In the genomic region with DNA sequence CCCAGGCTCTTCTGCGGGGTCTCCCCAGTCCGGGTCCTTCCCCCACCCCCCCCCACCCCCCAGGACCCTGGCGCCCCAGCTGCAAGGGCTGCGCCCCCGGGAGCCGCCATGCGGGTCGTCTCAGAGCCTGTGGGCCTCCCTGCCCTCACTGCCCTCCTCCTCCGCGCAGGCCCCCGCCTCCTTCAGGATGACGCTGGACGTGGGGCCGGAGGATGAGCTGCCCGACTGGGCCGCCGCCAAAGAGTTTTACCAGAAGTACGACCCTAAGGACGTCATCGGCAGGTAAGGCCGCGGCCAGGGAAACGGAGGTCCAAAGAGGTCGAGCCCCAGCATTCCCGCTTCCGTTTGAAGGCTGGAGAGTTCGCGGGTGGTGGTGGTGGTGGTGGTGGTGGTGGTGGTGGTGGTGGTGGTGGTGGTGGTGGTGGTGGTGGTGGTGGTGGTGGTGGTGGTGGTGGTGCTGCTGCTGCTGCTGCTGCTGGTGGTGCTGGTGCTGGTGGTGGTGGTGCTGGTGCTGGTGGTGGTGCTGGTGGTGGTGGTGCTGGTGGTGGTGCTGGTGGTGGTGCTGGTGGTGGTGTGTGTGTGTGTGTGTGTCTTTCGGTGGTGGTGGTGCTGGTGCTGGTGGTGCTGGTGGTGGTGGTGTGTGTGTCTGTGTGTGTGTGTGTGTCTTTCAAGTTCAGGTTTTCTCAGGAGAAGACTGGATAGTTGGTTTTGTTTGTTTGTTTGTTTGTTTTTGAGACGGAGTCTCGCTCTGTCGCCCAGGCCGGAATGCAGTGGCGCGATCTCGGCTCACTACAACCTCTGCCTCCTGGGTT, we compare ENCODE assay signal across 8 cellular contexts. TPM values are rescaled to one million over a fixed set of nuclear protein-coding genes. Genes with fewer than 3 reads are reported as not detected.
DNase-seq lines count a peak whose midpoint lies in the region; ATAC-seq and TF ChIP-seq lines count a peak whose summit lies in the region.

No MANE protein-coding gene starts in this region.

- TF ChIP-seq CTCF in CD14-positive monocyte (IDR thresholded peaks at IDR 0.05) = no peak
- TF ChIP-seq CTCF in adrenal gland (IDR thresholded peaks at IDR 0.05) = no peak

- DNase-seq in CD14-positive monocyte (ENCODE audit: low spot score) (no peak), NAMALWA (ENCODE audit: low spot score) (peak; percentile 26), adrenal gland (peak in 6 of 7 donors; percentile 58 to 76 (median 66)), iPS DF 6.9 (ENCODE audit: low read depth, low spot score) (no peak), skeletal muscle cell (ENCODE audit: low read depth) (peak; percentile 7), NCI-H187 treated with DMSO at 0.1 percent for 48 hours (lab: John Stamatoyannopoulos, UW) (no peak)

- WGBS in adrenal gland, 4 donors = 15 to 56% (median 22%) methylated on average over 10 to 36 of the region's 36 CpGs
- no CpG with 5 or more reads among the region's 36 CpGs for WGBS in iPS DF 6.9 (ENCODE audit: insufficient coverage, insufficient read length)

- H3K4me3 ChIP-seq in adrenal gland (peak overlapping the region in 2 of 4 donors; percentile 85 to 98), iPS DF 6.9 (ENCODE audit: low read length) (peak overlapping the region; percentile 55; the same call in 1 of the 2 replicates), skeletal muscle cell (ENCODE audit: low read depth, low read length) (peak overlapping the region; percentile 71)

- no peak for TF ChIP-seq POLR2A in adrenal gland (IDR thresholded peaks at IDR 0.05)

- intact Hi-C loops in CD14-positive monocyte (cut with micrococcal nuclease) (loop anchor here (2.0 to 5.0 kb wide), 3 partner anchors 14 to 47 kb away; a partner anchor contains a TSS), adrenal gland (cut with DNase I) (no loop called here)

- peak overlapping the region; percentile 92 to 93 for H3K4me3 Mint-ChIP-seq in CD14-positive monocyte

- no peaks in the 10 kb centered on the region for H3K27me3 ChIP-seq in adrenal gland
- H3K27me3 ChIP-seq in iPS DF 6.9 (ENCODE audit: control insufficient read depth, insufficient read depth, low read length) = no peaks in the 10 kb centered on the region

- peak overlapping the region; percentile 80 to 95 (median 82) for H3K27ac Mint-ChIP-seq in CD14-positive monocyte

- H3K9me3 Mint-ChIP-seq in CD14-positive monocyte = no peaks in the 10 kb centered on the region

- peak; percentile 14 for ATAC-seq in GM19397 (IDR thresholded peaks at IDR 0.05; ENCODE audit: unreplicated experiment)
- no peak for ATAC-seq in GM19467 (IDR thresholded peaks at IDR 0.05; ENCODE audit: unreplicated experiment)

- H3K27me3 Mint-ChIP-seq in CD14-positive monocyte (ENCODE audit: low read depth in 3 of 3) = no peaks in the 10 kb centered on the region

- H3K36me3 ChIP-seq in adrenal gland (replicated peaks in 1 of 2) = peaks cover 0 to 28% of the 10 kb centered on the region in 2 donors
- H3K36me3 ChIP-seq in iPS DF 6.9 (ENCODE audit: control insufficient read depth, insufficient read depth, low read length) = peaks cover 11% of the 10 kb centered on the region

- peak overlapping the region in 4 of 5 donors; percentile 46 to 93 (median 64) for H3K27ac ChIP-seq in adrenal gland
- H3K27ac ChIP-seq in iPS DF 6.9 (ENCODE audit: low read length) = no peak overlapping the region

- H3K9me3 ChIP-seq in adrenal gland (replicated peaks in 1 of 3) = no peaks in the 10 kb centered on the region
- no peaks in the 10 kb centered on the region for H3K9me3 ChIP-seq in iPS DF 6.9 (ENCODE audit: control insufficient read depth, insufficient read depth, low read length)

- H3K4me1 ChIP-seq in adrenal gland (replicated peaks in 1 of 2) (peaks cover 0 to 8% of the 10 kb centered on the region in 2 donors), iPS DF 6.9 (ENCODE audit: control insufficient read depth, insufficient read depth, low read length) (no peaks in the 10 kb centered on the region)

- H3K36me3 Mint-ChIP-seq in CD14-positive monocyte = peaks cover 37 to 54% of the 10 kb centered on the region in 2 donors

- peaks cover 27% of the 10 kb centered on the region for H3K4me1 Mint-ChIP-seq in CD14-positive monocyte

RNA-seq across cellular contexts. Expression of a gene that starts 0.6 kb away (rescaled TPM):
- 10 to 100 TPM; 45.4 to 54.2 TPM for polyA plus RNA-seq in CD14-positive monocyte
- total RNA-seq in adrenal gland = 10 to 100 TPM; 25.4 to 48.3 (median 35.1) TPM
- polyA plus RNA-seq in adrenal gland = 10 to 100 TPM; 18.7 to 82.8 (median 58.5) TPM

RNA-seq across cellular contexts. Expression of a gene that starts 13.0 kb away (rescaled TPM):
- 1 to 10 TPM; 2.4 to 3.5 TPM for polyA plus RNA-seq in CD14-positive monocyte
- 10 to 100 TPM in 2 of 8 donors, 1 to 10 TPM in 6; 2.3 to 12.8 (median 7.4) TPM for total RNA-seq in adrenal gland
- polyA plus RNA-seq in adrenal gland = 10 to 100 TPM in 2 of 3 donors, 1 to 10 TPM in 1; 6.3 to 37.6 (median 24.6) TPM

RNA-seq across cellular contexts. Expression of a gene that starts 13.3 kb away (rescaled TPM):
- polyA plus RNA-seq in CD14-positive monocyte = 10 to 100 TPM; 14.8 to 34.9 TPM
- 100 to 1,000 TPM in 7 of 8 donors, 10 to 100 TPM in 1; 86.9 to 164 (median 109) TPM for total RNA-seq in adrenal gland
- 100 to 1,000 TPM; 121 to 143 (median 137) TPM for polyA plus RNA-seq in adrenal gland

RNA-seq across cellular contexts. Expression of a gene that starts 38.2 kb away (rescaled TPM):
- under 1 TPM; 0.27 to 0.73 TPM for polyA plus RNA-seq in CD14-positive monocyte
- total RNA-seq in adrenal gland = 10 to 100 TPM; 19.5 to 27.0 (median 24.3) TPM
- polyA plus RNA-seq in adrenal gland = 10 to 100 TPM in 2 of 3 donors, 1 to 10 TPM in 1; 7.9 to 14.7 (median 13.6) TPM

RNA-seq across cellular contexts. Expression of a gene that starts 49.9 kb away (rescaled TPM):
- 1 to 10 TPM; 3.0 to 6.3 TPM for polyA plus RNA-seq in CD14-positive monocyte
- total RNA-seq in adrenal gland = 10 to 100 TPM; 22.5 to 82.4 (median 50.6) TPM
- polyA plus RNA-seq in adrenal gland = 10 to 100 TPM in 2 of 3 donors, 1 to 10 TPM in 1; 3.7 to 48.1 (median 19.7) TPM

Comparison
In these comparisons a context has a peak if more than half of its experiments do, and no peak if none do; other contexts are left out.
1. DNase-seq: peak in NAMALWA (single experiment), adrenal gland (6 of 7) and skeletal muscle cell (single experiment); none in CD14-positive monocyte (single experiment), iPS DF 6.9 (single experiment) and NCI-H187 treated with DMSO at 0.1 percent for 48 hours (single experiment).
2. intact Hi-C loops: an anchor here in CD14-positive monocyte (2.0 to 5.0 kb wide); none called in adrenal gland.